ENCODE assay signal across 9 cellular contexts in the genomic region with DNA sequence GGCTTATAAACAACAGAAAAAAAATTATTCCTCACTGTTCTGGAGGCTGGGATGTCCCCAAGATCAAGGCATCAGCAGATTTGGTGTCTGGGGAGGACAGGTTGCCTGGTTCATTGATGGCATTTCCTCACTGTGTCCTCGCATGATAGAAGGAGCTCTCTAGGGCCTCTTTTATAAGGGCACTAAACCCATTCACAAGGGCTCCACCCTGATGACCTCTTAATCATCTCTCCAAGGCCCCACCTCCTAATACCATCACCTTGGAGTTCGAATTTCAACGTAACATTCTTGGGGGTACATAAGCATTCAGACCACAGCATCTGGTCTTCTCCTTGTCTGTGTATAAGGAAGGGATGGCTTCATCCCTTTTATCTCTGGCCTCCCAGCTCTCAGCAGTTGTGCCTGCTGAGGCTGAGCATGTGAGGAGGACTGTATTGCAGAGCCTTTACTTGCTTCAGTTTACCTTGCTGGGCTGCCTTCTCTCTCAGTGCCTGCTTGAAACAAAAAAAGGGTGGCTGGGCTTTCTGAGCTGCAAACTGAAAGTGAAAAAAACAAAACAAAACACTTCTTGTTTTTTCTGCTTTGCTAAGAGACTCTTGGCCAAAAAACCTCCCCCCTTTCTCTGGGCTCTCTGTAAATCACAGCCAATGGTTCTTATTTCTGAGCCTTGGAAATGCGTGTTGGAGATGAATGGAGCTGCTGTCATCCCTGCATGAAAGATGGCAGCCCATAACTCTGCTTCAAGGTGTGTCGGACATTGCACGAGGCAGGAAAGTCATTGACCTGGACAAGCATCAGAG.
DNase-seq lines count a peak whose midpoint lies in the region; ATAC-seq and TF ChIP-seq lines count a peak whose summit lies in the region.
"Had no signal": no experiment of that assay in that cellular context is flagged by ENCODE, and none has a peak within 500 bp of the region (broad histone marks: within the 10 kb centered on the region; RNA-seq: fewer than 3 reads in every experiment).

No MANE protein-coding gene starts in this region.

- intact Hi-C loops in activated CD4-positive, alpha-beta memory T cell treated with anti-CD3 and anti-CD28 coated beads for 36 hours (cut with micrococcal nuclease) = loop anchor here (2.0 kb wide), 1 partner anchor 16 kb away; no protein-coding TSS in a partner anchor
- intact Hi-C loops in left ventricle myocardium inferior (cut with micrococcal nuclease) = no loop called here
- intact Hi-C loops in transverse colon (cut with DNase I; ENCODE audit: low total_unique reads) = no loop called here

- H3K9me3 ChIP-seq in left ventricle myocardium inferior (replicated peaks) (no peaks in the 10 kb centered on the region), transverse colon (no peaks in the 10 kb centered on the region)

- H3K4me1 Mint-ChIP-seq in activated CD4-positive, alpha-beta memory T cell treated with anti-CD3 and anti-CD28 coated beads, Interleukin-2, amount 10 ng/mL, durations not matched to agents 7 days and 5 days = peaks cover 51% of the 10 kb centered on the region
- H3K4me1 Mint-ChIP-seq in activated CD4-positive, alpha-beta memory T cell treated with anti-CD3 and anti-CD28 coated beads for 36 hours (ENCODE audit: low read depth) = peaks cover 34% of the 10 kb centered on the region

- peaks cover 10% of the 10 kb centered on the region for H3K9me3 Mint-ChIP-seq in activated CD4-positive, alpha-beta memory T cell treated with anti-CD3 and anti-CD28 coated beads, Interleukin-2, amount 10 ng/mL, durations not matched to agents 7 days and 5 days
- H3K9me3 Mint-ChIP-seq in activated CD4-positive, alpha-beta memory T cell treated with anti-CD3 and anti-CD28 coated beads for 36 hours = peaks cover 4% of the 10 kb centered on the region

- H3K36me3 Mint-ChIP-seq in activated CD4-positive, alpha-beta memory T cell treated with anti-CD3 and anti-CD28 coated beads, Interleukin-2, amount 10 ng/mL, durations not matched to agents 7 days and 5 days (ENCODE audit: low read depth) = peaks cover 8% of the 10 kb centered on the region
- H3K36me3 Mint-ChIP-seq in activated CD4-positive, alpha-beta memory T cell treated with anti-CD3 and anti-CD28 coated beads for 36 hours = no peaks in the 10 kb centered on the region

- no peaks in the 10 kb centered on the region for H3K27me3 Mint-ChIP-seq in activated CD4-positive, alpha-beta memory T cell treated with anti-CD3 and anti-CD28 coated beads, Interleukin-2, amount 10 ng/mL, durations not matched to agents 7 days and 5 days
- no peaks in the 10 kb centered on the region for H3K27me3 Mint-ChIP-seq in activated CD4-positive, alpha-beta memory T cell treated with anti-CD3 and anti-CD28 coated beads for 36 hours

- H3K36me3 ChIP-seq in left ventricle myocardium inferior = no peaks in the 10 kb centered on the region
- H3K36me3 ChIP-seq in transverse colon = no peaks in the 10 kb centered on the region

- peaks cover 7% of the 10 kb centered on the region for H3K4me1 ChIP-seq in left ventricle myocardium inferior
- H3K4me1 ChIP-seq in transverse colon = peaks cover 7 to 49% (median 23%) of the 10 kb centered on the region in 4 donors

- TF ChIP-seq EP300 in transverse colon (IDR thresholded peaks at IDR 0.05; ENCODE audit: low read depth) = no peak

- peak; percentile 49 for ATAC-seq in HG03571 (IDR thresholded peaks at IDR 0.05; ENCODE audit: unreplicated experiment)
- ATAC-seq in HG03039 (IDR thresholded peaks at IDR 0.05; ENCODE audit: unreplicated experiment) = no peak
- no peak for ATAC-seq in GM21619 (IDR thresholded peaks at IDR 0.05; ENCODE audit: unreplicated experiment)

- H3K27me3 ChIP-seq in left ventricle myocardium inferior (ENCODE audit: low read depth) = peaks cover 35% of the 10 kb centered on the region
- H3K27me3 ChIP-seq in transverse colon = no peaks in the 10 kb centered on the region

- TF ChIP-seq CTCF in left ventricle myocardium inferior (IDR thresholded peaks at IDR 0.05; ENCODE audit: borderline replicate concordance) (no peak), transverse colon (IDR thresholded peaks at IDR 0.05) (no peak)

- in situ Hi-C loops in transverse colon (cut with MboI; ENCODE audit: low pct_ligation_motif_present in 1 of 4, low pct_unique_long_range_greater_than_20kb in 1 of 4, low sequenced_read_pairs in 3 of 4) = no loop called here

- CTCF ChIA-PET in activated CD4-positive, alpha-beta memory T cell treated with anti-CD3 and anti-CD28 coated beads, Interleukin-2, amount 10 ng/mL, durations not matched to agents 7 days and 5 days (lab: Charles Lee) = no interaction called here
- CTCF ChIA-PET in activated CD4-positive, alpha-beta memory T cell treated with anti-CD3 and anti-CD28 coated beads for 36 hours (lab: Charles Lee) = no interaction called here

- H3K27ac ChIP-seq in left ventricle myocardium inferior (replicated peaks) (peak overlapping the region; percentile 19), transverse colon (peak overlapping the region; percentile 24 to 79 (median 73))

- POLR2A ChIA-PET in activated CD4-positive, alpha-beta memory T cell treated with anti-CD3 and anti-CD28 coated beads, Interleukin-2, amount 10 ng/mL, durations not matched to agents 7 days and 5 days (lab: Charles Lee) = interaction anchor here (1.0 to 3.5 kb wide), 2 partner anchors 17 to 19 kb away, joined by 3 to 17 read pairs; no protein-coding TSS in a partner anchor
- POLR2A ChIA-PET in activated CD4-positive, alpha-beta memory T cell treated with anti-CD3 and anti-CD28 coated beads for 36 hours (lab: Charles Lee) = no interaction called here

- DNase-seq in activated CD4-positive, alpha-beta memory T cell treated with anti-CD3 and anti-CD28 coated beads, Interleukin-2, amount 10 ng/mL, durations not matched to agents 7 days and 5 days = no peak
- DNase-seq in activated CD4-positive, alpha-beta memory T cell treated with anti-CD3 and anti-CD28 coated beads for 36 hours = no peak
- DNase-seq in left ventricle myocardium inferior (no peak), transverse colon (no peak), T1000 (lab: John Stamatoyannopoulos, UW) (no peak)
- DNase-seq: NCI-H1930 had no signal

- no peak for TF ChIP-seq POLR2A in transverse colon (IDR thresholded peaks at IDR 0.05)

- no peak overlapping the region for H3K4me3 Mint-ChIP-seq in activated CD4-positive, alpha-beta memory T cell treated with anti-CD3 and anti-CD28 coated beads, Interleukin-2, amount 10 ng/mL, durations not matched to agents 7 days and 5 days
- H3K4me3 Mint-ChIP-seq in activated CD4-positive, alpha-beta memory T cell treated with anti-CD3 and anti-CD28 coated beads for 36 hours = no peak overlapping the region

- WGBS in transverse colon (ENCODE audit: low coverage in 1 of 2), 2 donors = 61 to 63% methylated on average over 2 to 6 of the region's 6 CpGs

- H3K27ac Mint-ChIP-seq in activated CD4-positive, alpha-beta memory T cell treated with anti-CD3 and anti-CD28 coated beads, Interleukin-2, amount 10 ng/mL, durations not matched to agents 7 days and 5 days = peak overlapping the region; percentile 76
- no peak overlapping the region for H3K27ac Mint-ChIP-seq in activated CD4-positive, alpha-beta memory T cell treated with anti-CD3 and anti-CD28 coated beads for 36 hours

- H3K4me3 ChIP-seq in left ventricle myocardium inferior (no peak overlapping the region), transverse colon (no peak overlapping the region)
